In the genomic region with DNA sequence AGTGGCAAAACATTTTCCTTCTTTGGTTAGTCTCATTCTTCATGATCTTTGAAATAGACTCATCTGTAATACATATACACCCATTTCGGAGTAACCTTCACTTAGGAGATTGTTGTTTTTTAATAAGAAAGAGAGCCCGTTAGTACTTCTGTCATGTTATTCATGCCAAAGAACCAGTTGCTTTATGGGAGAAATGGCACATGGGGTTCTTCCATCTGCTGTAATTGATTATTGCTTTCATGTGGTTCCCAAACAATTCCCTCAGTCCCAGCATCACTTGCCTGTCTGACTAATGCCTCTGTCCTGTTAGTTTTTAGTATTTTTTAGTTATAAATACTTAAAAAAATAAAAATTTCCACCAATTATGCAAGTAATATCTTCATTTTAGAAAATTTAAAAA, we compare ENCODE assay signal across 22 cellular contexts.
"Had no signal": no experiment of that assay in that cellular context is flagged by ENCODE, and none has a peak within 500 bp of the region (broad histone marks: within the 10 kb centered on the region; RNA-seq: fewer than 3 reads in every experiment).

No MANE protein-coding gene starts in this region.

- DNase-seq: effector CD4-positive, alpha-beta T cell; endodermal cell; erythroblast; kidney; left cardiac atrium; left ventricle myocardium inferior; lower lobe of right lung; natural killer cell; posterior cingulate gyrus; spleen; stimulated activated CD4-positive, alpha-beta T cell treated with anti-CD3 and anti-CD28 coated beads, Interleukin-15, amount 100 ng/mL, for 24 hours; stimulated activated CD4-positive, alpha-beta T cell treated with anti-CD3 and anti-CD28 coated beads, Interleukin-2, amount 100 ng/mL, for 24 hours; stimulated activated CD4-positive, alpha-beta T cell treated with anti-CD3 and anti-CD28 coated beads, Interleukin-4, amount 100 ng/mL, for 4 hours; stimulated activated naive B cell treated with anti-CD40 and anti-IgM and Interleukin-4, amounts not matched to agents 10 μg/mL and 1 μg/mL and 100 μg/mL, for 72 hours; stimulated activated naive CD8-positive, alpha-beta T cell treated with anti-CD3 and anti-CD28 coated beads, Interleukin-15, amount 100 ng/mL, for 72 hours; testis; upper lobe of right lung had no signal

- FAIRE-seq: endothelial cell of umbilical vein, frontal cortex, kidney had no signal

- H3K9me3 ChIP-seq: left ventricle myocardium inferior, lower lobe of right lung, spleen, testis, tibial nerve, upper lobe of right lung, vagina had no signal

- H3K4me1 ChIP-seq: testis, vagina had no signal

- H3K4me3 ChIP-seq: left ventricle myocardium inferior, lower lobe of right lung, spleen, testis, tibial nerve, upper lobe of right lung, vagina had no signal

- ATAC-seq: left cardiac atrium; lower lobe of right lung; natural killer cell; sciatic nerve; stimulated activated naive B cell treated with anti-CD40 and anti-IgM and Interleukin-4, amounts not matched to agents 10 μg/mL and 1 μg/mL and 100 μg/mL, for 72 hours; stimulated activated naive CD8-positive, alpha-beta T cell treated with anti-CD3 and anti-CD28 coated beads, Interleukin-15, amount 100 ng/mL, for 72 hours; upper lobe of right lung had no signal

- H3K27ac ChIP-seq: left ventricle myocardium inferior, lower lobe of right lung, spleen, testis, tibial nerve, upper lobe of right lung, vagina had no signal
